In the genomic region with DNA sequence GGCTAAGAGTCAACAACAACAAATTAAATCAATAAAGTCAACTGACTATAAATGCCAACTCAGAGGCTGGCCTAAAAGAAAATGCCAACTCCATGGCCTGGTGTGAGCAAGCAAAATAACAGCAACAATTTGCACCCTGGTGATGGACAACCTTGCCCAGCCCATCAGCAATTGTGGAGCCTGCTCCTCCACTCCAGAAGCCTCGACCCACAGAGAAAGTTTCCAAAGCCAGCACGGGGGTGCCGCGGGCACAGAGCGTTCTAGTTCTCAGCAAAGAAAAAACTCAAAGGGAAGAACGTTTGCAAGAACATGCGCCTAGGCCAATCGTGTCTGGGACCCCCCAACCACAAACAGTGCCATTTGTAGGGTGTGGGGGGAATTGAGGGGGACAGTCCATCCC, we compare ENCODE assay signal across 16 cellular contexts. TPM values are rescaled to one million over a fixed set of nuclear protein-coding genes. Genes with fewer than 3 reads are reported as not detected.
"Had no signal": no experiment of that assay in that cellular context is flagged by ENCODE, and none has a peak within 500 bp of the region (broad histone marks: within the 10 kb centered on the region; RNA-seq: fewer than 3 reads in every experiment).

No MANE protein-coding gene starts in this region.

- H3K4me3 ChIP-seq: left lung, pancreas, smooth muscle cell, tibial artery had no signal

- H3K27ac Mint-ChIP-seq: T-cell had no signal

- DNase-seq: activated CD4-positive, alpha-beta T cell treated with anti-CD3 and anti-CD28 coated beads for 48 hours; activated CD8-positive, alpha-beta memory T cell treated with anti-CD3 and anti-CD28 coated beads for 24 hours; activated naive CD4-positive, alpha-beta T cell treated with Interleukin-2 at 50 U/mL for 16 hours; dermis blood vessel endothelial cell; endodermal cell; erythroblast; pancreas; T-cell; tibial artery; WERI-Rb-1 had no signal

- H3K27ac ChIP-seq: left lung, pancreas, tibial artery, WERI-Rb-1 had no signal

- H3K4me3 Mint-ChIP-seq: endodermal cell; neural crest cell; stimulated activated effector memory CD8-positive, alpha-beta T cell treated with anti-CD3 and anti-CD28 coated beads, Interleukin-12 subunit alpha, Interleukin-12 subunit beta, amount 100 ng/mL, for 72 hours; T-cell had no signal

- H3K9me3 ChIP-seq: left lung, pancreas, tibial artery had no signal

- H3K4me2 ChIP-seq: smooth muscle cell had no signal

- H3K9me3 Mint-ChIP-seq: endodermal cell; neural crest cell; stimulated activated effector memory CD8-positive, alpha-beta T cell treated with anti-CD3 and anti-CD28 coated beads, Interleukin-12 subunit alpha, Interleukin-12 subunit beta, amount 100 ng/mL, for 72 hours; T-cell had no signal

- ATAC-seq: left lung; pancreas; stimulated activated effector memory CD8-positive, alpha-beta T cell treated with anti-CD3 and anti-CD28 coated beads, Interleukin-12 subunit alpha, Interleukin-12 subunit beta, amount 100 ng/mL, for 72 hours; T-cell had no signal

- H3K27me3 Mint-ChIP-seq: T-cell had no signal

- H3K36me3 ChIP-seq: left lung, pancreas, tibial artery had no signal

- H3K27me3 ChIP-seq: left lung, pancreas, tibial artery had no signal

RNA-seq across cellular contexts. Expression of gene CALR3, which starts 35.5 kb away (rescaled TPM):
- total RNA-seq: dermis blood vessel endothelial cell, glomerular endothelial cell, left lung, myocyte, neural crest cell, pancreas, smooth muscle cell, T-cell had no signal
- polyA plus RNA-seq: smooth muscle cell had no signal
